In the genomic region with DNA sequence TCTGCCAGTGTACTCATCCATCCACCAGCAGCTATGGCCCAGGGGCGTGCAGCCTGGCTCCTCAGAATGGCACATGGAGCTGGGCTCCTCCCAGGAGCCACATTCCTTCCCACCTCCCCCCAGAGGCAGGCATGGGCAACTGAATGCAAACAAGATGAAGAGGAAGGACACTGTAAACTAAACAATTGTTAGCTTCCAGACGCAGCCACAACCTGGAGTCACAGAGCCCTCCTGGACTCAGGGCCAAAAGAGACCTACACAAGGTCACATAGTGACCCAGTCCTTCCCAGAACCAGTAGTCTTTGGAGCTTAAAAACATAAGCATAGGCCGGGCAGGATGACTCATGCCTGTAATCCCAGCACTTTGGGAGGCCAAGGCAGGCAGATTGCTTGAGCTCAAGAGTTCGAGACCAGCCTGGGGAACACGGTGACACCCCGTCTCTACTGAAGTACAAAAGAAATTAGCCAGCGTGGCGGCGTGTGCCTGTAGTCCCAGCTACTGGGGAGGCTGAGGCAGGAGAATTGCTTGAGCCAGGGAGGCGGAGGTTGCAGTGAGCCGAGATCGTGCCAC, we compare ENCODE assay signal across 12 cellular contexts. TPM values are rescaled to one million over a fixed set of nuclear protein-coding genes. Genes with fewer than 3 reads are reported as not detected.
DNase-seq lines count a peak whose midpoint lies in the region; ATAC-seq and TF ChIP-seq lines count a peak whose summit lies in the region.
"Had no signal": no experiment of that assay in that cellular context is flagged by ENCODE, and none has a peak within 500 bp of the region (broad histone marks: within the 10 kb centered on the region; RNA-seq: fewer than 3 reads in every experiment).

No MANE protein-coding gene starts in this region.

- TF ChIP-seq CTCF in endodermal cell (conservative IDR thresholded peaks at IDR 0.05) (peak; percentile 72), nephron progenitor cell (IDR thresholded peaks at IDR 0.05) (no peak), esophagus squamous epithelium (IDR thresholded peaks at IDR 0.05) (no peak)

- no peaks in the 10 kb centered on the region for H3K36me3 ChIP-seq in endodermal cell (ENCODE audit: control insufficient read depth, insufficient read depth, low read length)
- no peaks in the 10 kb centered on the region for H3K36me3 ChIP-seq in esophagus squamous epithelium

- H3K27ac ChIP-seq in endodermal cell (ENCODE audit: low read depth, low read length) = no peak overlapping the region
- H3K27ac ChIP-seq in esophagus squamous epithelium = no peak overlapping the region
- H3K27ac ChIP-seq: body of pancreas had no signal

- H3K9ac ChIP-seq in endodermal cell (ENCODE audit: extremely low read depth, low read length, poor library complexity, severe bottlenecking) = no peak overlapping the region

- H3K27me3 Mint-ChIP-seq in endodermal cell (ENCODE audit: insufficient read depth) (no peaks in the 10 kb centered on the region), nephron progenitor cell (ENCODE audit: low read depth, poor library complexity) (peaks cover 3% of the 10 kb centered on the region)

- H3K36me3 Mint-ChIP-seq in endodermal cell (ENCODE audit: low read depth) (peaks cover 2% of the 10 kb centered on the region), nephron progenitor cell (ENCODE audit: low read depth) (no peaks in the 10 kb centered on the region)
- H3K36me3 Mint-ChIP-seq: stimulated activated memory B cell treated with anti-CD40 and anti-IgM and Interleukin-4, amounts not matched to agents 10 μg/mL and 1 μg/mL and 100 μg/mL, for 72 hours had no signal

- WGBS in endodermal cell (ENCODE audit: insufficient coverage in 1 of 2, insufficient read length in 1 of 2), 2 experiments = 80 to 84% methylated on average over 8 to 11 of the region's 12 CpGs
- WGBS in esophagus squamous epithelium, 2 donors = 70 to 76% methylated on average over 10 to 11 of the region's 12 CpGs

- H3K27ac Mint-ChIP-seq in endodermal cell (peak overlapping the region; percentile 90), nephron progenitor cell (no peak overlapping the region)
- H3K27ac Mint-ChIP-seq: stimulated activated memory B cell treated with anti-CD40 and anti-IgM and Interleukin-4, amounts not matched to agents 10 μg/mL and 1 μg/mL and 100 μg/mL, for 72 hours had no signal

- H3K4me1 ChIP-seq in endodermal cell (ENCODE audit: control insufficient read depth, insufficient read depth, low read length) (no peaks in the 10 kb centered on the region), esophagus squamous epithelium (peaks cover 0 to 8% (median 0%) of the 10 kb centered on the region in 3 donors)
- H3K4me1 ChIP-seq: body of pancreas had no signal

- DNase-seq in ELF-1 (ENCODE audit: low read depth, low spot score) (peak; percentile 93), NCI-H226 (peak; percentile 31), endodermal cell (peak; percentile 91), nephron progenitor cell (peak; percentile 17), Right ventricle myocardium superior (no peak), esophagus squamous epithelium (lab: John Stamatoyannopoulos, UW) (no peak), CD1c-positive myeloid dendritic cell (ENCODE audit: extremely low spot score) (no peak)
- no peak for DNase-seq in activated naive CD4-positive, alpha-beta T cell treated with anti-CD3 and anti-CD28 coated beads, Interleukin-2, amount 50 U/mL, for 16 hours
- DNase-seq: body of pancreas, kidney had no signal

- intact Hi-C loops in Right ventricle myocardium superior (cut with DNase I) (no loop called here), esophagus squamous epithelium (cut with DNase I) (no loop called here)

- H3K4me3 ChIP-seq in endodermal cell (ENCODE audit: low read length) = no peak overlapping the region
- no peak overlapping the region for H3K4me3 ChIP-seq in esophagus squamous epithelium
- H3K4me3 ChIP-seq: body of pancreas had no signal

- H3K27me3 ChIP-seq in endodermal cell (ENCODE audit: control insufficient read depth, insufficient read depth, low read length, poor library complexity, severe bottlenecking) (no peaks in the 10 kb centered on the region), esophagus squamous epithelium (peaks cover 0 to 11% (median 0%) of the 10 kb centered on the region in 4 donors)
- H3K27me3 ChIP-seq: body of pancreas had no signal

- H3K9me3 Mint-ChIP-seq in endodermal cell (peaks cover 3% of the 10 kb centered on the region), nephron progenitor cell (peaks cover 18% of the 10 kb centered on the region)
- H3K9me3 Mint-ChIP-seq: stimulated activated memory B cell treated with anti-CD40 and anti-IgM and Interleukin-4, amounts not matched to agents 10 μg/mL and 1 μg/mL and 100 μg/mL, for 72 hours had no signal

- no peak for ATAC-seq in Right ventricle myocardium superior (ENCODE audit: poor library complexity)
- ATAC-seq: activated CD4-positive, CD25-positive, alpha-beta regulatory T cell treated with anti-CD3 and anti-CD28 coated beads, Interleukin-2, amount 50 U/mL, for 24 hours; body of pancreas; stimulated activated memory B cell treated with anti-CD40 and anti-IgM and Interleukin-4, amounts not matched to agents 10 μg/mL and 1 μg/mL and 100 μg/mL, for 72 hours had no signal

- H3K4me3 Mint-ChIP-seq in endodermal cell = no peak overlapping the region
- H3K4me3 Mint-ChIP-seq in nephron progenitor cell = no peak overlapping the region
- H3K4me3 Mint-ChIP-seq: stimulated activated memory B cell treated with anti-CD40 and anti-IgM and Interleukin-4, amounts not matched to agents 10 μg/mL and 1 μg/mL and 100 μg/mL, for 72 hours had no signal

- H3K9me3 ChIP-seq in endodermal cell (ENCODE audit: control insufficient read depth, low read length) (no peaks in the 10 kb centered on the region), esophagus squamous epithelium (peaks cover 0 to 6% (median 4%) of the 10 kb centered on the region in 3 donors)
- H3K9me3 ChIP-seq: body of pancreas had no signal

- H3K4me1 Mint-ChIP-seq in endodermal cell = peaks cover 6% of the 10 kb centered on the region
- peaks cover 5% of the 10 kb centered on the region for H3K4me1 Mint-ChIP-seq in nephron progenitor cell
- H3K4me1 Mint-ChIP-seq: stimulated activated memory B cell treated with anti-CD40 and anti-IgM and Interleukin-4, amounts not matched to agents 10 μg/mL and 1 μg/mL and 100 μg/mL, for 72 hours had no signal

- no peak for TF ChIP-seq POLR2A in esophagus squamous epithelium (IDR thresholded peaks at IDR 0.05)

RNA-seq across cellular contexts. Expression of a gene that starts 30.7 kb away (rescaled TPM):
- total RNA-seq in endodermal cell (under 1 TPM; 0.20 to 0.66 TPM), Right ventricle myocardium superior (23.9 TPM), esophagus squamous epithelium (10 to 100 TPM in 3 of 4 donors, 1 to 10 TPM in 1; 9.7 to 62.9 (median 23.0) TPM)
- polyA plus RNA-seq in endodermal cell (2013, experiment 1 of 2) = 21.6 TPM
- 20.6 TPM for polyA plus RNA-seq in endodermal cell (2013, experiment 2 of 2)

Comparison
In these comparisons a context has a peak if more than half of its experiments do, and no peak if none do; other contexts are left out.
1. DNase-seq: peak in ELF-1 (single experiment), NCI-H226 (single experiment), endodermal cell (single experiment) and nephron progenitor cell (single experiment); none in Right ventricle myocardium superior (single experiment), esophagus squamous epithelium (single experiment), CD1c-positive myeloid dendritic cell (single experiment) and activated naive CD4-positive, alpha-beta T cell treated with anti-CD3 and anti-CD28 coated beads, Interleukin-2, amount 50 U/mL, for 16 hours (single experiment).
2. RNA of a gene that starts 30.7 kb away (total RNA-seq): 9.7 to 62.9 TPM in esophagus squamous epithelium and 23.9 TPM in Right ventricle myocardium superior (single experiment); 0.20 to 0.66 TPM in endodermal cell; every median in the first group is over 4 times any median in the second.